39 cellular contexts compared by ENCODE assay signal in genomic region chr12:14698555-14698954, GRCh38. TPM values are rescaled to one million over a fixed set of nuclear protein-coding genes. Genes with fewer than 3 reads are reported as not detected.
"Had no signal": no experiment of that assay in that cellular context is flagged by ENCODE, and none has a peak within 500 bp of the region (broad histone marks: within the 10 kb centered on the region; RNA-seq: fewer than 3 reads in every experiment).

No MANE protein-coding gene starts in this region.

- H3K27me3 ChIP-seq: MG63 had no signal

- DNase-seq: Kasumi-1, MG63, MM.1S, MV-4-11, NCI-H1048, NCI-H1092, NCI-H1092 treated with DMSO at 0.1 percent for 48 hours, NCI-H1105, NCI-H1105 treated with DMSO at 0.1 percent for 48 hours, NCI-H1417, NCI-H1417 treated with DMSO at 0.1 percent for 48 hours, NCI-H1436, NCI-H1436 treated with DMSO at 0.1 percent for 48 hours, NCI-H146, NCI-H1694, NCI-H1694 treated with DMSO at 0.1 percent for 48 hours, NCI-H187, NCI-H187 treated with DMSO at 0.1 percent for 48 hours, NCI-H1930, NCI-H2029, NCI-H2029 treated with DMSO at 0.1 percent for 48 hours, NCI-H2081, NCI-H2081 treated with DMSO at 0.1 percent for 48 hours, NCI-H2107, NCI-H2171, NCI-H2171 treated with DMSO at 0.1 percent for 48 hours, NCI-H2227 treated with DMSO at 0.1 percent for 48 hours, NCI-H226, NCI-H345, NCI-H446, NCI-H446 treated with DMSO at 0.1 percent for 48 hours, NCI-H510A, NCI-H510A treated with DMSO at 0.1 percent for 48 hours, NCI-H524, NCI-H524 treated with DMSO at 0.1 percent for 48 hours had no signal

- H3K36me3 ChIP-seq: MG63 had no signal

- H3K9me3 ChIP-seq: MG63 had no signal

- H3K4me3 ChIP-seq: MG63 had no signal

RNA-seq across cellular contexts. Expression of gene GUCY2C, which starts 2.2 kb away (rescaled TPM):
- total RNA-seq: LHCN-M2, M059J, MCF 10A, NCI-H460 had no signal
